In genomic region chr6:70412797-70413113, GRCh38 we compare ENCODE assay signal across 8 cellular contexts. TPM values are rescaled to one million over a fixed set of nuclear protein-coding genes. Genes with fewer than 3 reads are reported as not detected.
DNase-seq lines count a peak whose midpoint lies in the region; ATAC-seq and TF ChIP-seq lines count a peak whose summit lies in the region.

No MANE protein-coding gene starts in this region.

- no peaks in the 10 kb centered on the region for H3K9me3 Mint-ChIP-seq in endothelial cell (ENCODE audit: unreplicated experiment)
- H3K9me3 Mint-ChIP-seq in neural crest cell, result no peaks in the 10 kb centered on the region

- peaks cover 5% of the 10 kb centered on the region for H3K36me3 Mint-ChIP-seq in endothelial cell (ENCODE audit: low read depth, unreplicated experiment)
- H3K36me3 Mint-ChIP-seq in neural crest cell (ENCODE audit: low read depth), result peaks cover 4% of the 10 kb centered on the region

- H3K4me2 ChIP-seq in DND-41 (ENCODE audit: insufficient read depth, low read length) (peak overlapping the region; percentile 71), MM.1S (ENCODE audit: low read depth, low read length) (peak overlapping the region; percentile 77)

- H3K9me3 ChIP-seq in DND-41 (ENCODE audit: insufficient read depth, low read length, severe bottlenecking), result no peaks in the 10 kb centered on the region
- H3K9me3 ChIP-seq in MM.1S (replicated peaks; ENCODE audit: insufficient read depth, low read length), result no peaks in the 10 kb centered on the region

- DNase-seq in DND-41 (no peak), MM.1S (no peak), endothelial cell (ENCODE audit: low spot score) (no peak), neural crest cell (ENCODE audit: low read depth, low spot score) (no peak), NCI-H510A (lab: John Stamatoyannopoulos, UW) (no peak), NOMO-1 treated with dmso at 0.1 percent for 144 hours (lab: John Stamatoyannopoulos, UW; ENCODE audit: unreplicated experiment) (no peak), NCI-H1417 treated with DMSO at 0.1 percent for 48 hours (lab: John Stamatoyannopoulos, UW) (no peak)

- TF ChIP-seq CTCF in DND-41 (IDR thresholded peaks at IDR 0.05; ENCODE audit: borderline replicate concordance, extremely low read depth, low read length, poor library complexity, severe bottlenecking) (no peak), MM.1S (IDR thresholded peaks at IDR 0.05; ENCODE audit: low read length) (no peak), endothelial cell (IDR thresholded peaks at IDR 0.05; ENCODE audit: unreplicated experiment) (no peak), neural crest cell (conservative IDR thresholded peaks at IDR 0.05) (no peak)

- H4K20me1 ChIP-seq in DND-41 (ENCODE audit: insufficient read depth, low read length) (no peaks in the 10 kb centered on the region), MM.1S (ENCODE audit: insufficient read depth, low read length) (no peaks in the 10 kb centered on the region)

- peaks cover 12% of the 10 kb centered on the region for H3F3A ChIP-seq in MM.1S (ENCODE audit: insufficient read depth, low read length)

- ATAC-seq in DND-41 (ENCODE audit: insufficient read depth, low read depth) (peak; percentile 43), GM21825 (IDR thresholded peaks at IDR 0.05; ENCODE audit: unreplicated experiment) (peak; percentile 19)

- no peaks in the 10 kb centered on the region for H3K9me2 ChIP-seq in MM.1S (replicated peaks; ENCODE audit: insufficient read depth, low read length)

- H3K36me3 ChIP-seq in DND-41 (ENCODE audit: insufficient read depth, low read length), result no peaks in the 10 kb centered on the region; the same call in 1 of the 2 replicates
- H3K36me3 ChIP-seq in MM.1S (replicated peaks; ENCODE audit: insufficient read depth, low read length), result no peaks in the 10 kb centered on the region

- H2AFZ ChIP-seq in DND-41 (ENCODE audit: low read depth, low read length), result peak overlapping the region; percentile 96
- peak overlapping the region; percentile 86 for H2AFZ ChIP-seq in MM.1S (ENCODE audit: low read length)

- peak overlapping the region; percentile 85 for H3K27ac ChIP-seq in DND-41 (ENCODE audit: low read length)
- H3K27ac ChIP-seq in MM.1S (ENCODE audit: low read length), result peak overlapping the region; percentile 66; the same call in 1 of the 2 replicates

- peaks cover 24% of the 10 kb centered on the region for H3K4me1 ChIP-seq in DND-41 (ENCODE audit: insufficient read depth, low read length)
- H3K4me1 ChIP-seq in MM.1S (ENCODE audit: low read length), result peaks cover 9% of the 10 kb centered on the region; the same call in 1 of the 2 replicates

- peak overlapping the region; percentile 77 to 90 for H3K4me3 ChIP-seq in DND-41 (ENCODE audit: low read depth in 1 of 2, low read length in 2 of 2)
- H3K4me3 ChIP-seq in MM.1S (ENCODE audit: low read length), result peak overlapping the region; percentile 78

- H3K79me2 ChIP-seq in DND-41 (ENCODE audit: insufficient read depth, low read length), result peaks cover 2% of the 10 kb centered on the region; the same call in 1 of the 2 replicates
- H3K79me2 ChIP-seq in MM.1S (ENCODE audit: low read length), result peaks cover 31% of the 10 kb centered on the region

- H3K27me3 ChIP-seq in DND-41 (ENCODE audit: insufficient read depth, low read length, poor library complexity) (no peaks in the 10 kb centered on the region), MM.1S (replicated peaks; ENCODE audit: insufficient read depth, low read length) (no peaks in the 10 kb centered on the region)

- H3K4me3 Mint-ChIP-seq in endothelial cell (ENCODE audit: unreplicated experiment) (peak overlapping the region; percentile 94), neural crest cell (peak overlapping the region; percentile 99)

- H3K27me3 Mint-ChIP-seq in endothelial cell (ENCODE audit: unreplicated experiment) (peaks cover 6% of the 10 kb centered on the region), neural crest cell (ENCODE audit: low read depth) (peaks cover 6% of the 10 kb centered on the region)

- peaks cover 23% of the 10 kb centered on the region for H3K4me1 Mint-ChIP-seq in endothelial cell (ENCODE audit: unreplicated experiment)
- peaks cover 34% of the 10 kb centered on the region for H3K4me1 Mint-ChIP-seq in neural crest cell

- peak overlapping the region; percentile 71 for H3K9ac ChIP-seq in DND-41 (ENCODE audit: low read depth, low read length)
- H3K9ac ChIP-seq in MM.1S (ENCODE audit: low read length), result peak overlapping the region; percentile 77

- H3K27ac Mint-ChIP-seq in endothelial cell (ENCODE audit: unreplicated experiment) (peak overlapping the region; percentile 84), neural crest cell (ENCODE audit: unreplicated experiment) (peak overlapping the region; percentile 98)

RNA-seq across cellular contexts. Expression of gene FAM135A, which starts 0.6 kb away (rescaled TPM):
- total RNA-seq in endothelial cell (ENCODE audit: unreplicated experiment) (31.2 TPM), neural crest cell (30.9 and 32.1 TPM in 2 replicates)
